In genomic region chr13:69959041-69959440, GRCh38 we compare ENCODE assay signal across 21 cellular contexts.
A peak's percentile ranks its signal among the peaks of the same experiment; 100 is the strongest.
DNase-seq lines count a peak whose midpoint lies in the region; ATAC-seq, FAIRE-seq and TF ChIP-seq lines count a peak whose summit lies in the region.
"Had no signal": no experiment of that assay in that cellular context is flagged by ENCODE, and none has a peak within 500 bp of the region (broad histone marks: within the 10 kb centered on the region; RNA-seq: fewer than 3 reads in every experiment).

No MANE protein-coding gene starts in this region.

- CTCF ChIA-PET in H1 (lab: Charles Lee; ENCODE audit: partially characterized antibody): no interaction called here

- no peak for TF ChIP-seq RAD21 in H1 (IDR thresholded peaks at IDR 0.05 in 1 of 2, conservative IDR thresholded peaks at IDR 0.05 in 1 of 2; ENCODE audit: low read depth in 2 of 2, low read length in 2 of 2)

- no peak overlapping the region for H3K27ac ChIP-seq in Karpas-422 (ENCODE audit: low read length)
- H3K27ac ChIP-seq in H1 (ENCODE audit: low read depth, low read length): no peak overlapping the region
- peak overlapping the region; percentile 68 for H3K27ac ChIP-seq in mesodermal cell (ENCODE audit: low read depth, low read length, severe bottlenecking)
- H3K27ac ChIP-seq in left lung: no peak overlapping the region
- H3K27ac ChIP-seq: C4-2B, RWPE1, SJSA1 had no signal

- no peak overlapping the region for H4K91ac ChIP-seq in H1 (replicated peaks; ENCODE audit: insufficient read length, low read length)

- no peak overlapping the region for H2BK120ac ChIP-seq in H1 (replicated peaks; ENCODE audit: low read depth, low read length)

- no peak for FAIRE-seq in H1 (lab: Jason Lieb, UNC)
- FAIRE-seq: A204.1, G401.6, GM12892, HepG2 had no signal

- TF ChIP-seq CTCF in H1 (IDR thresholded peaks at IDR 0.05; ENCODE audit: control extremely low read depth in 1 of 3, insufficient read depth in 1 of 3, low read depth in 1 of 3, low read length in 3 of 3): no peak
- no peak for TF ChIP-seq CTCF in left lung (IDR thresholded peaks at IDR 0.05)

- H2AFZ ChIP-seq in Karpas-422 (ENCODE audit: low read length) (no peak overlapping the region), H1 (ENCODE audit: low read length) (peak overlapping the region; percentile 79)

- H3K4ac ChIP-seq in H1 (replicated peaks; ENCODE audit: insufficient read length, low read depth, low read length): no peak overlapping the region

- no peaks in the 10 kb centered on the region for H4K20me1 ChIP-seq in Karpas-422 (ENCODE audit: insufficient read depth, low read depth, low read length)
- H4K20me1 ChIP-seq in H1 (replicated peaks in 1 of 2; ENCODE audit: control insufficient read depth in 1 of 2, insufficient read depth in 2 of 2, low read length in 2 of 2): no peaks in the 10 kb centered on the region

- H2BK5ac ChIP-seq in H1 (ENCODE audit: low read depth, low read length): no peak overlapping the region

- H3K4me3 ChIP-seq in Karpas-422 (ENCODE audit: low read length) (no peak overlapping the region), H1 (ENCODE audit: extremely low read depth in 1 of 4, insufficient read depth in 2 of 4, low read depth in 3 of 4, low read length in 4 of 4) (no peak overlapping the region), mesodermal cell (ENCODE audit: extremely low read depth, insufficient read depth, low read length, poor library complexity, severe bottlenecking) (no peak overlapping the region), left lung (no peak overlapping the region)
- H3K4me3 ChIP-seq: SJSA1 had no signal

- peaks cover 4% of the 10 kb centered on the region; the same call in 1 of the 2 replicates for H3K4me1 ChIP-seq in Karpas-422 (ENCODE audit: low read length)
- H3K4me1 ChIP-seq in H1 (replicated peaks in 1 of 4; ENCODE audit: control insufficient read depth in 3 of 4, insufficient read depth in 4 of 4, low read length in 3 of 4): no peaks in the 10 kb centered on the region; a peak in 1 of 7 replicates
- H3K4me1 ChIP-seq in mesodermal cell (ENCODE audit: control insufficient read depth, insufficient read depth, low read length, poor library complexity, severe bottlenecking): peaks cover 11% of the 10 kb centered on the region
- no peaks in the 10 kb centered on the region for H3K4me1 ChIP-seq in left lung
- H3K4me1 ChIP-seq: SJSA1 had no signal

- H2AK5ac ChIP-seq in H1 (ENCODE audit: low read depth, low read length): no peak overlapping the region

- H3K4me2 ChIP-seq in Karpas-422 (ENCODE audit: low read depth, low read length, poor library complexity, severe bottlenecking) (no peak overlapping the region), H1 (ENCODE audit: insufficient read depth in 1 of 2, low read depth in 2 of 2, low read length in 2 of 2) (no peak overlapping the region)

- intact Hi-C loops in left lung (cut with DNase I): no loop called here

- DNase-seq in COR-L47 (lab: John Stamatoyannopoulos, UW): peak; percentile 27
- DNase-seq in Karpas-422: peak; percentile 20
- DNase-seq in H1 (ENCODE audit: low read depth in 1 of 2, low spot score in 2 of 2): no peak
- DNase-seq in left lung: no peak
- no peak for DNase-seq in EL
- DNase-seq in activated effector memory CD4-positive, alpha-beta T cell treated with Interleukin-2 at 50 U/mL for 16 hours: no peak
- DNase-seq: DMS153, H7, NCI-H1105 treated with DMSO at 0.1 percent for 48 hours, NCI-H187 treated with DMSO at 0.1 percent for 48 hours, NCI-H510A treated with DMSO at 0.1 percent for 48 hours, OCI-M1 had no signal

- no peak overlapping the region for H2BK15ac ChIP-seq in H1 (ENCODE audit: low read length)

- H3K23me2 ChIP-seq in H1 (ENCODE audit: low read depth, low read length): no peaks in the 10 kb centered on the region

- H3K79me2 ChIP-seq in Karpas-422 (ENCODE audit: low read length) (no peaks in the 10 kb centered on the region), H1 (ENCODE audit: control insufficient read depth in 1 of 2, insufficient read depth in 2 of 2, low read length in 2 of 2) (no peaks in the 10 kb centered on the region)

- no peak overlapping the region for H4K8ac ChIP-seq in H1 (ENCODE audit: extremely low read depth, insufficient read depth, low read length)

- WGBS in H1 (ENCODE audit: extremely low coverage in 1 of 2, insufficient coverage in 1 of 2, insufficient read length in 1 of 2, insufficient replicate concordance in 2 of 2, low coverage in 1 of 2, low lambda C conversion rate in 2 of 2, missing lambda C conversion rate in 1 of 2), 2 experiments: 97% methylated on average over 2 of the region's 2 CpGs; no CpG with 5 or more reads in 1 of the 2 experiments
- 100% methylated on average over 1 of the region's 2 CpGs for WGBS in mesodermal cell (ENCODE audit: insufficient coverage in 2 of 2), 2 experiments

- no peak for TF ChIP-seq POLR2A in H1 (IDR thresholded peaks at IDR 0.05; ENCODE audit: control extremely low read depth in 1 of 2, low read depth in 2 of 2, low read length in 2 of 2)

- H3K36me3 ChIP-seq in Karpas-422 (ENCODE audit: insufficient read depth, low read length) (no peaks in the 10 kb centered on the region), H1 (ENCODE audit: control insufficient read depth in 2 of 4, insufficient read depth in 4 of 4, low read length in 3 of 4) (no peaks in the 10 kb centered on the region), mesodermal cell (ENCODE audit: control insufficient read depth, insufficient read depth, low read length) (no peaks in the 10 kb centered on the region), left lung (no peaks in the 10 kb centered on the region)
- H3K36me3 ChIP-seq: SJSA1 had no signal

- no peaks in the 10 kb centered on the region for H3K9me2 ChIP-seq in Karpas-422 (replicated peaks; ENCODE audit: insufficient read depth, low read length)

- POLR2A ChIA-PET in H1 (lab: Charles Lee; ENCODE audit: partially characterized antibody): no interaction called here

- H3K9me3 ChIP-seq in Karpas-422 (ENCODE audit: low read length) (peaks cover 3% of the 10 kb centered on the region; the same call in 1 of the 2 replicates), H1 (ENCODE audit: insufficient read depth in 2 of 2, low read depth in 1 of 2, low read length in 1 of 2) (no peaks in the 10 kb centered on the region), mesodermal cell (ENCODE audit: control insufficient read depth, low read length) (no peaks in the 10 kb centered on the region), left lung (peaks cover 0 to 1% of the 10 kb centered on the region in 2 donors)
- H3K9me3 ChIP-seq: SJSA1 had no signal

- H3K79me1 ChIP-seq in H1 (ENCODE audit: low read depth, low read length): no peaks in the 10 kb centered on the region

- H3K9ac ChIP-seq in Karpas-422 (ENCODE audit: low read length) (no peak overlapping the region), H1 (replicated peaks in 1 of 4; ENCODE audit: extremely low read depth in 1 of 4, low read depth in 3 of 4, low read length in 3 of 4) (no peak overlapping the region)

- no peak overlapping the region for H2BK20ac ChIP-seq in H1 (ENCODE audit: low read length)

- H2BK12ac ChIP-seq in H1 (ENCODE audit: low read depth, low read length): no peak overlapping the region

- H3K56ac ChIP-seq in H1 (replicated peaks; ENCODE audit: insufficient read length, low read depth, low read length): no peak overlapping the region

- no peak overlapping the region for H3K23ac ChIP-seq in H1 (ENCODE audit: insufficient read length)

- TF ChIP-seq EP300 in H1 (IDR thresholded peaks at IDR 0.05; ENCODE audit: borderline replicate concordance in 1 of 2, low read depth in 2 of 2, low read length in 2 of 2): no peak

- H3K27me3 ChIP-seq in Karpas-422 (ENCODE audit: low read length) (no peaks in the 10 kb centered on the region), H1 (replicated peaks in 1 of 4; ENCODE audit: control insufficient read depth in 3 of 4, extremely low read depth in 1 of 4, insufficient read depth in 3 of 4, low read length in 3 of 4) (no peaks in the 10 kb centered on the region), left lung (no peaks in the 10 kb centered on the region)
- H3K27me3 ChIP-seq: SJSA1 had no signal

- H4K5ac ChIP-seq in H1 (ENCODE audit: insufficient read length, low read depth, low read length): no peak overlapping the region

- no peak overlapping the region for H3K18ac ChIP-seq in H1 (ENCODE audit: extremely low read depth, low read length)

- no peak overlapping the region for H3K14ac ChIP-seq in H1 (ENCODE audit: insufficient read length)

- ATAC-seq in left lung: no peak
- no peak for ATAC-seq in HG02938 (IDR thresholded peaks at IDR 0.05; ENCODE audit: unreplicated experiment)
- ATAC-seq: HepG2 had no signal

TF ChIP-seq in H1, 55 proteins besides CTCF, POLR2A, EP300 and RAD21 (continues in another document):
- TF ChIP-seq CREB1 (IDR thresholded peaks at IDR 0.05): no peak
- TF ChIP-seq GTF2F1 (IDR thresholded peaks at IDR 0.05; ENCODE audit: borderline replicate concordance, low read depth, low read length): no peak
- TF ChIP-seq ASH2L (IDR thresholded peaks at IDR 0.05; ENCODE audit: low read length): no peak
- no peak for TF ChIP-seq BCL11A (IDR thresholded peaks at IDR 0.05; ENCODE audit: low read depth in 2 of 2, low read length in 2 of 2)
- TF ChIP-seq RNF2 (IDR thresholded peaks at IDR 0.05; ENCODE audit: borderline replicate concordance, low read depth, low read length, missing control alignments, poor library complexity, severe bottlenecking): no peak
- TF ChIP-seq TAF1 (IDR thresholded peaks at IDR 0.05; ENCODE audit: low read depth, low read length): no peak
- TF ChIP-seq RFX5 (IDR thresholded peaks at IDR 0.05; ENCODE audit: borderline replicate concordance, low read depth, low read length): no peak
- no peak for TF ChIP-seq SIX5 (IDR thresholded peaks at IDR 0.05; ENCODE audit: low read depth, low read length)
- TF ChIP-seq MAX (IDR thresholded peaks at IDR 0.05): no peak
- TF ChIP-seq CEBPB (IDR thresholded peaks at IDR 0.05; ENCODE audit: low read depth, low read length): no peak
- no peak for TF ChIP-seq ATF3 (IDR thresholded peaks at IDR 0.05; ENCODE audit: insufficient read depth, low read depth, low read length)
- no peak for TF ChIP-seq CBX5 (IDR thresholded peaks at IDR 0.05; ENCODE audit: low read depth, low read length)

Comparison
In these comparisons a context has a peak if more than half of its experiments do, and no peak if none do; other contexts are left out.
1. DNase-seq: peak in COR-L47 (single experiment) and Karpas-422 (single experiment); none in H1 (0 of 2), left lung (0 of 2), EL (single experiment) and activated effector memory CD4-positive, alpha-beta T cell treated with Interleukin-2 at 50 U/mL for 16 hours (single experiment).